ENCODE assay signal across 8 cellular contexts in the genomic region with DNA sequence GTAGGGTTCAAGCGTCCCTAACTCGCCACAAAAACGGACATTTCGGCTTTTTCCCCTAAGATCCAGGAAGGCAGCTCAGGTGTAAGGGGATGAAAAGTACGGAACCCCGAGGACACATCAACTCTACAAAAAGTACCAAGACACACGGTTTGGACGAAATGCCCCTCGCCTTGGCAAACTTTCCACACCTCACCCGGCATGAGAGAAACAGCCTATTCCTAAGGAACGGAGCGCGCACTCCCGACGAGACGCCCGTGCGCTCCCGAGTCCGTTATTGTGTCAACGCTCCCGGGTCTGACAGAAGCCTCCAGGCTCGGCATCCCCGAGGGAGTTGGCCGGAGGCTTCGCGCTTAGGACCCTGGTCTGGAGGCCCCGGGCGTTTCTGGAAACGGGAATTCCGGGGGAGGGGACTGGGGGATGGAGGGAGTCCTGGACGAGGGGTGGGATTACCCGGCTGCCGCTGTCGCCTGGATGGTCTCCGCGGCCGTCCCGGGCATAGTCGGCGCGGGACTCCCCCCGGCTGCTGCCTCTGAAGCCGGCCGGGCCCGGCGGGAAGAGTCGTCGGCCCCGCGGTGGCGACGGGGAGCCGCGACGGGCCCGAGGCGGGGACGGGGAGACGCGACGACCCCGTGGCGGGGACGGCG. TPM values are rescaled to one million over a fixed set of nuclear protein-coding genes. Genes with fewer than 3 reads are reported as not detected.
DNase-seq lines count a peak whose midpoint lies in the region; ATAC-seq and TF ChIP-seq lines count a peak whose summit lies in the region.

No MANE protein-coding gene starts in this region.

- no peaks in the 10 kb centered on the region for H3K27me3 ChIP-seq in Karpas-422 (ENCODE audit: low read length)
- H3K27me3 ChIP-seq in vagina: no peaks in the 10 kb centered on the region

- no peak overlapping the region for H2AFZ ChIP-seq in Karpas-422 (ENCODE audit: low read length)

- no peak for TF ChIP-seq CTCF in vagina (IDR thresholded peaks at IDR 0.05)

- H3K36me3 ChIP-seq in Karpas-422 (ENCODE audit: insufficient read depth, low read length): peaks cover 19% of the 10 kb centered on the region; the same call in 1 of the 2 replicates
- peaks cover 0 to 14% of the 10 kb centered on the region in 2 donors for H3K36me3 ChIP-seq in vagina

- peaks cover 14% of the 10 kb centered on the region for H3K36me3 Mint-ChIP-seq in activated T-cell treated with anti-CD3 and anti-CD28 coated beads, Interleukin-2, amount 50 U/mL, for 4 hours (ENCODE audit: insufficient read depth)
- peaks cover 10 to 14% of the 10 kb centered on the region in 2 donors for H3K36me3 Mint-ChIP-seq in naive B cell

- peak overlapping the region; percentile 89 for H3K27ac ChIP-seq in Karpas-422 (ENCODE audit: low read length)
- peak overlapping the region; percentile 86 for H3K27ac ChIP-seq in vagina

- no peaks in the 10 kb centered on the region for H4K20me1 ChIP-seq in Karpas-422 (ENCODE audit: insufficient read depth, low read depth, low read length)

- H3K9ac ChIP-seq in Karpas-422 (ENCODE audit: low read length): peak overlapping the region; percentile 95

- ATAC-seq in GM19035 (IDR thresholded peaks at IDR 0.05; ENCODE audit: unreplicated experiment) (peak; percentile 10), naive B cell (ENCODE audit: low read depth in 2 of 2) (peak; percentile 2 to 3)
- ATAC-seq in activated T-cell treated with anti-CD3 and anti-CD28 coated beads, Interleukin-2, amount 50 U/mL, for 4 hours: peak; percentile 25 to 30

- H3K27me3 Mint-ChIP-seq in activated T-cell treated with anti-CD3 and anti-CD28 coated beads, Interleukin-2, amount 50 U/mL, for 4 hours (ENCODE audit: low read depth): no peaks in the 10 kb centered on the region
- no peaks in the 10 kb centered on the region for H3K27me3 Mint-ChIP-seq in naive B cell

- peak overlapping the region; percentile 82 for H3K4me2 ChIP-seq in Karpas-422 (ENCODE audit: low read depth, low read length, poor library complexity, severe bottlenecking)

- H3K9me2 ChIP-seq in Karpas-422 (replicated peaks; ENCODE audit: insufficient read depth, low read length): no peaks in the 10 kb centered on the region

- H3K9me3 Mint-ChIP-seq in activated T-cell treated with anti-CD3 and anti-CD28 coated beads, Interleukin-2, amount 50 U/mL, for 4 hours: no peaks in the 10 kb centered on the region
- H3K9me3 Mint-ChIP-seq in naive B cell: no peaks in the 10 kb centered on the region

- H3K27ac Mint-ChIP-seq in naive B cell: peak overlapping the region; percentile 61 to 99 (median 93)

- H3K9me3 ChIP-seq in Karpas-422 (ENCODE audit: low read length) (no peaks in the 10 kb centered on the region), vagina (no peaks in the 10 kb centered on the region)

- peaks cover 53% of the 10 kb centered on the region for H3K79me2 ChIP-seq in Karpas-422 (ENCODE audit: low read length)

- H3K4me1 ChIP-seq in Karpas-422 (ENCODE audit: low read length): peaks cover 75% of the 10 kb centered on the region
- peaks cover 34% of the 10 kb centered on the region for H3K4me1 ChIP-seq in vagina

- intact Hi-C loops in vagina (cut with DNase I): loop anchor here (2.0 to 10.0 kb wide), 2 partner anchors 58 to 136 kb away; a partner anchor contains a TSS

- no peak for TF ChIP-seq POLR2A in vagina (IDR thresholded peaks at IDR 0.05)

- peak in 9 of 14 donors; percentile 11 to 52 (median 28) for DNase-seq in C1 segment of cervical spinal cord (lab: John Stamatoyannopoulos, UW)
- DNase-seq in Karpas-422: peak; percentile 64
- peak; percentile 10 for DNase-seq in activated T-cell treated with anti-CD3 and anti-CD28 coated beads, Interleukin-2, amount 50 U/mL, for 4 hours
- peak; percentile 35 for DNase-seq in fibroblast of peridontal ligament (ENCODE audit: extremely low read depth)
- DNase-seq in naive B cell: no peak
- DNase-seq in vagina (ENCODE audit: extremely low spot score in 2 of 2): no peak
- DNase-seq in activated CD4-positive, CD25-positive, alpha-beta regulatory T cell treated with anti-CD3 and anti-CD28 coated beads, Interleukin-2, amount 50 U/mL, for 72 hours: no peak

- peaks cover 46% of the 10 kb centered on the region for H3K4me1 Mint-ChIP-seq in activated T-cell treated with anti-CD3 and anti-CD28 coated beads, Interleukin-2, amount 50 U/mL, for 4 hours (ENCODE audit: low read depth)
- H3K4me1 Mint-ChIP-seq in naive B cell: peaks cover 59 to 80% (median 78%) of the 10 kb centered on the region in 3 donors

- H3K4me3 ChIP-seq in Karpas-422 (ENCODE audit: low read length): peak overlapping the region; percentile 72
- H3K4me3 ChIP-seq in vagina: peak overlapping the region; percentile 65 to 95

- H3K4me3 Mint-ChIP-seq in activated T-cell treated with anti-CD3 and anti-CD28 coated beads, Interleukin-2, amount 50 U/mL, for 4 hours: peak overlapping the region; percentile 85
- peak overlapping the region; percentile 69 to 99 (median 93) for H3K4me3 Mint-ChIP-seq in naive B cell

RNA-seq across cellular contexts. Expression of a gene that starts 0.8 kb away (rescaled TPM):
- total RNA-seq in Karpas-422 (2014; rRNA removed; shearing (Covaris generic); ENCODE audit: low replicate concordance): 54.5 and 61.8 TPM in 2 replicates
- total RNA-seq in activated T-cell treated with anti-CD3 and anti-CD28 coated beads, Interleukin-2, amount 50 U/mL, for 4 hours: 1 to 10 TPM; 7.4 to 7.8 (median 7.6) TPM
- 100 to 1,000 TPM in 1 of 6 donors, 10 to 100 TPM in 5; 25.2 to 105 (median 43.4) TPM for polyA plus RNA-seq in naive B cell (ENCODE audit: low read depth in 6 of 6)
- total RNA-seq in vagina: 17.2 TPM

RNA-seq across cellular contexts. Expression of a gene that starts 58.7 kb away (rescaled TPM):
- total RNA-seq in Karpas-422 (2014; rRNA removed; shearing (Covaris generic); ENCODE audit: low replicate concordance): 33.5 and 44.4 TPM in 2 replicates
- 10 to 100 TPM; 24.2 to 30.1 (median 26.5) TPM for total RNA-seq in activated T-cell treated with anti-CD3 and anti-CD28 coated beads, Interleukin-2, amount 50 U/mL, for 4 hours
- polyA plus RNA-seq in naive B cell (ENCODE audit: low read depth in 6 of 6): 10 to 100 TPM in 5 of 6 donors, 1 to 10 TPM in 1; 9.0 to 21.0 (median 12.3) TPM
- 22.8 TPM for total RNA-seq in vagina

Comparison
In these comparisons a context has a peak if more than half of its experiments do, and no peak if none do; other contexts are left out.
1. DNase-seq: peak in C1 segment of cervical spinal cord (9 of 14), Karpas-422 (single experiment), activated T-cell treated with anti-CD3 and anti-CD28 coated beads, Interleukin-2, amount 50 U/mL, for 4 hours (single experiment) and fibroblast of peridontal ligament (single experiment); none in naive B cell (single experiment), vagina (0 of 2) and activated CD4-positive, CD25-positive, alpha-beta regulatory T cell treated with anti-CD3 and anti-CD28 coated beads, Interleukin-2, amount 50 U/mL, for 72 hours (single experiment).
2. Peak in every context shown above with its lines, with median percentiles within 50 percentile points of each other: ATAC-seq.